ENCODE assay signal across 1 cellular context in the genomic region with DNA sequence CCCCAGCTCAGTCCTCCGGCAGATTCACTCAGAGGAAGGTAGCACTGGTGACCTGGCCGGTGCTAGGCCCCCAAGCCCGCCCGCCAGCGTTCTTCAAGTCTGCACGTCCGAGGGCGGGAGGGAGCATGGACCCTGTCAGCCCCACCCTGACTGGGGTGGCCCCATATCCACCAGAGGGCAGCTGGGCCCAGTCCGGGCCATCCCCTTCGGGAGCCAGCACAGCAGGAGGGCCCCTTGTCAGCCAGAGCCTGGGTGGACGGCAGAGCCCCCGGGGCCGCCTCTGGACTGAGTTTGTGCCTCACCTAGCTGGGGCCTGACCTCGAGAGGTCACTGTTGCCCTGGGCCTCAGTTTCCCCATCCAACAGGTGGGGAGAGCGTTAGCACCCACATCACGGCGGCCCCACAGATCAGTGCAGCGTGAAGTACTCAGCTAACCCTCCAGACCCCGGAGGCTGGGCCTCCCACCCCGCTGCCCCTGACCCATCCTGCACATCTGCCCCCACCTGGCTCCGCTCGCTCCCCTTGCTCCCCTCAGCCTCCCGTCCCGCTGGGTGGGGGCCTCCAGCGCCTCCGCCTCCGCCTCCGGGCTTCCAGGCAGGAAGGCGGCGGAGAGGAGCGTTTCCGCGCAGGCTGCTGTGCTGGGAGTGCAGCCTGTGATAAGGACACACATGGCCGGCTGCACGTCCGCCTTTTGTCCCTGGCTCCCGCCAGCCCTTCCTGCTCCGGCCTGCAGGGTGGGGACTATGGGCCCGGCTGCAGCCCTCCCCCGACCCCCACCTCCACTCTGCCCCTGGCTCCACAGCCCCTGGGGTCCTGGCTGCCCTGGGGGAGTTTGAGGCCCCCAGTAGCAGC.
TF ChIP-seq lines count a peak whose summit lies in the region.

No MANE protein-coding gene starts in this region.

TF ChIP-seq in PFSK-1, 5 proteins besides CTCF, POLR2A, EP300 and RAD21:
- TF ChIP-seq, protein P1, sequence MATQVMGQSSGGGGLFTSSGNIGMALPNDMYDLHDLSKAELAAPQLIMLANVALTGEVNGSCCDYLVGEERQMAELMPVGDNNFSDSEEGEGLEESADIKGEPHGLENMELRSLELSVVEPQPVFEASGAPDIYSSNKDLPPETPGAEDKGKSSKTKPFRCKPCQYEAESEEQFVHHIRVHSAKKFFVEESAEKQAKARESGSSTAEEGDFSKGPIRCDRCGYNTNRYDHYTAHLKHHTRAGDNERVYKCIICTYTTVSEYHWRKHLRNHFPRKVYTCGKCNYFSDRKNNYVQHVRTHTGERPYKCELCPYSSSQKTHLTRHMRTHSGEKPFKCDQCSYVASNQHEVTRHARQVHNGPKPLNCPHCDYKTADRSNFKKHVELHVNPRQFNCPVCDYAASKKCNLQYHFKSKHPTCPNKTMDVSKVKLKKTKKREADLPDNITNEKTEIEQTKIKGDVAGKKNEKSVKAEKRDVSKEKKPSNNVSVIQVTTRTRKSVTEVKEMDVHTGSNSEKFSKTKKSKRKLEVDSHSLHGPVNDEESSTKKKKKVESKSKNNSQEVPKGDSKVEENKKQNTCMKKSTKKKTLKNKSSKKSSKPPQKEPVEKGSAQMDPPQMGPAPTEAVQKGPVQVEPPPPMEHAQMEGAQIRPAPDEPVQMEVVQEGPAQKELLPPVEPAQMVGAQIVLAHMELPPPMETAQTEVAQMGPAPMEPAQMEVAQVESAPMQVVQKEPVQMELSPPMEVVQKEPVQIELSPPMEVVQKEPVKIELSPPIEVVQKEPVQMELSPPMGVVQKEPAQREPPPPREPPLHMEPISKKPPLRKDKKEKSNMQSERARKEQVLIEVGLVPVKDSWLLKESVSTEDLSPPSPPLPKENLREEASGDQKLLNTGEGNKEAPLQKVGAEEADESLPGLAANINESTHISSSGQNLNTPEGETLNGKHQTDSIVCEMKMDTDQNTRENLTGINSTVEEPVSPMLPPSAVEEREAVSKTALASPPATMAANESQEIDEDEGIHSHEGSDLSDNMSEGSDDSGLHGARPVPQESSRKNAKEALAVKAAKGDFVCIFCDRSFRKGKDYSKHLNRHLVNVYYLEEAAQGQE (IDR thresholded peaks at IDR 0.05; ENCODE audit: insufficient read depth in 1 of 2, low read depth in 2 of 2, low read length in 2 of 2), result peak in 1 of 2 experiments; percentile 55; a peak in 1 of 4 replicates
- no peak for TF ChIP-seq FOXP2 (optimal IDR thresholded peaks at IDR 0.05; ENCODE audit: borderline replicate concordance, extremely low read depth, extremely low read length, insufficient read depth)
- TF ChIP-seq TAF1 (IDR thresholded peaks at IDR 0.05; ENCODE audit: borderline replicate concordance, insufficient read depth, low read length), result peak; percentile 36; the same call in 1 of the 2 replicates
- TF ChIP-seq POLR2AphosphoS5 (IDR thresholded peaks at IDR 0.05; ENCODE audit: low read depth, low read length), result no peak
- no peak; the same call in 1 of the 2 replicates for TF ChIP-seq SIN3A (IDR thresholded peaks at IDR 0.05; ENCODE audit: borderline replicate concordance, insufficient read depth, low read length)
